1 cellular context compared by ENCODE assay signal in genomic region chr2:64930159-64930558, GRCh38.
TF ChIP-seq lines count a peak whose summit lies in the region.

No MANE protein-coding gene starts in this region.

TF ChIP-seq in GM12878, 131 proteins besides CTCF, POLR2A, EP300 and RAD21 (continued from another document):
- peak; percentile 63 for TF ChIP-seq CUX1 (IDR thresholded peaks at IDR 0.05; ENCODE audit: insufficient replicate concordance, low read depth, low read length)
- TF ChIP-seq PKNOX1 (IDR thresholded peaks at IDR 0.05): 0 out of 2 replicates have a peak, but pooled peaks have one; percentile 11
- peak; percentile 57 for TF ChIP-seq ATF7 (IDR thresholded peaks at IDR 0.05; ENCODE audit: low read depth)
- TF ChIP-seq POU2F2 (IDR thresholded peaks at IDR 0.05; ENCODE audit: borderline replicate concordance, low read depth, low read length): peak; percentile 72; the same call in 1 of the 3 replicates
- TF ChIP-seq BHLHE40 (IDR thresholded peaks at IDR 0.05; ENCODE audit: borderline replicate concordance in 1 of 2, low read depth in 2 of 2, low read length in 1 of 2): no peak
- peak; percentile 6 for TF ChIP-seq SMAD1 (IDR thresholded peaks at IDR 0.05; ENCODE audit: low read depth, partially characterized antibody)
- no peak for TF ChIP-seq MYC (IDR thresholded peaks at IDR 0.05; ENCODE audit: insufficient read depth, insufficient read length, insufficient replicate concordance, low read length, severe bottlenecking)
- peak; percentile 22 for TF ChIP-seq PBX3 (IDR thresholded peaks at IDR 0.05; ENCODE audit: insufficient replicate concordance, low read depth, low read length)
- peak; percentile 29; the same call in 1 of the 2 replicates for TF ChIP-seq DPF2 (IDR thresholded peaks at IDR 0.05)
- 0 out of 2 replicates have a peak, but pooled peaks have one; percentile 21 for TF ChIP-seq MXI1 (IDR thresholded peaks at IDR 0.05; ENCODE audit: low read depth, low read length)
- peak; percentile 52; the same call in 1 of the 2 replicates for TF ChIP-seq MTA2 (IDR thresholded peaks at IDR 0.05; ENCODE audit: low read depth)
- no peak for TF ChIP-seq BCLAF1 (IDR thresholded peaks at IDR 0.05)
- TF ChIP-seq JUNB (IDR thresholded peaks at IDR 0.05): 0 out of 2 replicates have a peak, but pooled peaks have one; percentile 26
TF ChIP-seq in GM12878: peak in this region for 11.
